Comparison of ENCODE assay signal across 1 cellular context in the genomic region with DNA sequence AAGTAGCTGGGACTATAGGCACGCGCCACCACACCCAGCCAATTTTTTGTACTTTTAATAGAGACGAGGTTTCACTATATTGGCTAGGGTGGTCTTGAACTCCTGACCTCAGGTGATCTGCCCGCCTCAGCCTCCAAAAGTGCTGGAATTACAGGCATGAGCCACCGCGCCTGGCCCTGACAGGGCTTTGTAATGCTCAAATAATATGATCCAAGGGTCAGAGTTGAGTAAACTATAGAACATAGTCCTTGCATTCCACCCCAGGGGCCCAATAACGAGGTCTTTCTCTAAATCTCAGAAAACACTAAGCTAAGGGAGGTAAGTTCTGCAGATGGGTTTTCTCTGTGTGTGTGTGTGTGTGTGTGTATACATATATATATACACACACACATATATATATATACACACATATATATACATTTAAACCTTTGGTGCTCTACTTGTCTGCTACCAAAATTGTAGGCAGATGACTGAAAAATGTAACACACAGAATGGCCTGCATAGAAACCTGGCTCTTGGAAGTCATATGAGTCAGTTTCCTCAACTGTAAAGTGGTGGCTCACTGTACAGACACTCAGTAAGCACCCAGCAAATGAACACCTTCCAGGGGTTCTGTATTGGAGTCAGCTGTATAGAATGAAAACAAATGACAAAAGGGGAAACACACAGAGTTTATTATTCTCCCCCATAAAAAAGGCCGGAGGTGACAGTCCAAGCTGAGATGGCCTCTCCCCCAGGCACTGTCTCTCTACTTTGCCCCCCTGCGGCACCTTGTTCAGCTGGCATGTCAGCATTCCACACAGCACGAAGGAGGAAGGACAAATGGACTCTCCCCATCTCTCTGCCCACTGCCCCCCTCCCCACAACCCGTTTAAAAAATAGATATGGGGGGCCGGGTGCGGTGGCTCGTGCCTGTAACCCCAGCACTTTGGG.
TF ChIP-seq lines count a peak whose summit lies in the region.

No MANE protein-coding gene starts in this region.

TF ChIP-seq in IMR-90, 13 proteins besides CTCF, POLR2A, EP300 and RAD21 (continued from another document):
- TF ChIP-seq ELK1 (IDR thresholded peaks at IDR 0.05; ENCODE audit: borderline replicate concordance, low read depth, low read length) (no peak), RFX5 (IDR thresholded peaks at IDR 0.05; ENCODE audit: low read depth, low read length) (peak; percentile 55; the same call in 1 of the 2 replicates), SMC3 (IDR thresholded peaks at IDR 0.05; ENCODE audit: low read depth, low read length) (no peak), CEBPB (IDR thresholded peaks at IDR 0.05; ENCODE audit: low read depth, low read length) (no peak), FOS (IDR thresholded peaks at IDR 0.05; ENCODE audit: low read depth, low read length) (0 out of 2 replicates have a peak, but pooled peaks have one; percentile 18), RCOR1 (IDR thresholded peaks at IDR 0.05; ENCODE audit: insufficient replicate concordance, low read length) (no peak), MXI1 (IDR thresholded peaks at IDR 0.05; ENCODE audit: borderline replicate concordance, low read depth, low read length) (no peak)
